Comparison of ENCODE assay signal across 2 cellular contexts in genomic region chr22:37018086-37018814, GRCh38.
TF ChIP-seq lines count a peak whose summit lies in the region.

No MANE protein-coding gene starts in this region.

TF ChIP-seq in SK-N-SH, 30 proteins besides CTCF, POLR2A, EP300 and RAD21 (continued from another document):
- TF ChIP-seq, protein P1, sequence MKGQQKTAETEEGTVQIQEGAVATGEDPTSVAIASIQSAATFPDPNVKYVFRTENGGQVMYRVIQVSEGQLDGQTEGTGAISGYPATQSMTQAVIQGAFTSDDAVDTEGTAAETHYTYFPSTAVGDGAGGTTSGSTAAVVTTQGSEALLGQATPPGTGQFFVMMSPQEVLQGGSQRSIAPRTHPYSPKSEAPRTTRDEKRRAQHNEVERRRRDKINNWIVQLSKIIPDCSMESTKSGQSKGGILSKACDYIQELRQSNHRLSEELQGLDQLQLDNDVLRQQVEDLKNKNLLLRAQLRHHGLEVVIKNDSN (IDR thresholded peaks at IDR 0.05; ENCODE audit: borderline replicate concordance, low read depth), result no peak
- TF ChIP-seq TEAD4 (IDR thresholded peaks at IDR 0.05; ENCODE audit: borderline replicate concordance, insufficient read depth) (no peak), IRF3 (IDR thresholded peaks at IDR 0.05; ENCODE audit: low read depth, low read length) (no peak), PBX3 (IDR thresholded peaks at IDR 0.05) (no peak)

TF ChIP-seq in SK-N-SH treated with all-trans-retinoic acid at 6 μM for 48 hours, 23 proteins besides CTCF, POLR2A, EP300 and RAD21 (continued from another document):
- TF ChIP-seq ARNTL (CRISPR knock-in tag; IDR thresholded peaks at IDR 0.05; ENCODE audit: borderline replicate concordance, low read depth) (no peak), ZNF70 (CRISPR knock-in tag; IDR thresholded peaks at IDR 0.05) (no peak), ZFP3 (CRISPR knock-in tag; IDR thresholded peaks at IDR 0.05) (no peak), ZC3H10 (CRISPR knock-in tag; IDR thresholded peaks at IDR 0.05) (no peak), RARB (CRISPR knock-in tag; IDR thresholded peaks at IDR 0.05) (no peak), ZNF8 (CRISPR knock-in tag; IDR thresholded peaks at IDR 0.05) (no peak), TSHZ2 (CRISPR knock-in tag; IDR thresholded peaks at IDR 0.05) (no peak)
